Comparison of ENCODE assay signal across 13 cellular contexts in the genomic region with DNA sequence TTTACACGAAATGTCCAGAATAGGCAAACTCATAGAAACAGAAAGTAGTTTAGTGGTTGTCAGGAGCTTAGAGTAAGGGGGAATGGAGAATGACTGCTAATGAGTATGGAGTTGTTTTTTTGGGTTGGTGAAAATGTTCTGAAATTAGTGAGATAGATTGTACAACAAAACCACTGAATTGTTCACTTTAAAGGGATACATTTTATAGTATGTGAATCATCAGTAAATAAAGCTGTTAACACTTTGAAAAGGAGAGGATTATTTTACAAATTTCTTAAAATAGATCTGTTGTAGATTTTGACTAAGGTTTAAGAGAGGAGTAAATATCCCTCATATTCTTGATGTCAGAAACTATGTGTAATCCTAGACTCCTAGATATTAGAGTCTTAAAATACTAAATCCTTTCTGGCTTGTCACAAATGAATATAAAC.
A peak's percentile ranks its signal among the peaks of the same experiment; 100 is the strongest.
DNase-seq lines count a peak whose midpoint lies in the region; ATAC-seq and TF ChIP-seq lines count a peak whose summit lies in the region.
"Had no signal": no experiment of that assay in that cellular context is flagged by ENCODE, and none has a peak within 500 bp of the region (broad histone marks: within the 10 kb centered on the region; RNA-seq: fewer than 3 reads in every experiment).

No MANE protein-coding gene starts in this region.

- no peaks in the 10 kb centered on the region for H3K9me3 Mint-ChIP-seq in Calu3 (ENCODE audit: low read depth, unreplicated experiment)
- H3K9me3 Mint-ChIP-seq in brain = peaks cover 0 to 7% (median 3%) of the 10 kb centered on the region in 5 experiments
- H3K9me3 Mint-ChIP-seq in type B pancreatic cell = no peaks in the 10 kb centered on the region

- H3K27me3 Mint-ChIP-seq in Calu3 (ENCODE audit: unreplicated experiment) (no peaks in the 10 kb centered on the region), brain (no peaks in the 10 kb centered on the region), type B pancreatic cell (no peaks in the 10 kb centered on the region)

- CTCF ChIA-PET in Calu3 (lab: Charles Lee) = interaction anchor here (0.6 to 0.7 kb wide), 2 partner anchors 31 to 56 kb away, joined by 3 to 5 read pairs; no protein-coding TSS in a partner anchor

- ATAC-seq in GM19452 (IDR thresholded peaks at IDR 0.05; ENCODE audit: unreplicated experiment) (peak; percentile 68), HG02981 (IDR thresholded peaks at IDR 0.05; ENCODE audit: unreplicated experiment) (peak; percentile 61), GM21576 (IDR thresholded peaks at IDR 0.05; ENCODE audit: unreplicated experiment) (no peak)
- ATAC-seq: foreskin keratinocyte had no signal

- DNase-seq in Calu3 (no peak), type B pancreatic cell (ENCODE audit: extremely low spot score, unreplicated experiment) (no peak), hippocampal formation (lab: John Stamatoyannopoulos, UW) (no peak), GM19238 (ENCODE audit: insufficient read length, low spot score) (no peak)
- DNase-seq: AML-193; effector CD4-positive, alpha-beta T cell; foreskin keratinocyte; NCI-H2171 treated with DMSO at 0.1 percent for 48 hours; stimulated activated CD4-positive, alpha-beta T cell treated with anti-CD3 and anti-CD28 coated beads, Interleukin-2, amount 100 ng/mL, for 24 hours had no signal

- H3K27ac Mint-ChIP-seq in Calu3 (ENCODE audit: unreplicated experiment) (peak overlapping the region; percentile 10), brain (peak overlapping the region in 3 of 5 experiments; percentile 43 to 78 (median 62)), type B pancreatic cell (no peak overlapping the region)

- H3K4me1 Mint-ChIP-seq in Calu3 (ENCODE audit: low read depth, unreplicated experiment) (peaks cover 8% of the 10 kb centered on the region), brain (peaks cover 32% of the 10 kb centered on the region), type B pancreatic cell (ENCODE audit: unreplicated experiment) (no peaks in the 10 kb centered on the region)

- H3K4me3 Mint-ChIP-seq in Calu3 (ENCODE audit: low read depth, unreplicated experiment) = no peak overlapping the region
- H3K4me3 Mint-ChIP-seq in brain = peak overlapping the region in 1 of 5 experiments; percentile 54
- H3K4me3 Mint-ChIP-seq in type B pancreatic cell = no peak overlapping the region

- H3K36me3 Mint-ChIP-seq in Calu3 (ENCODE audit: insufficient read depth, unreplicated experiment) = no peaks in the 10 kb centered on the region
- peaks cover 14% of the 10 kb centered on the region for H3K36me3 Mint-ChIP-seq in brain
- no peaks in the 10 kb centered on the region for H3K36me3 Mint-ChIP-seq in type B pancreatic cell

- BruUV-seq in Calu3 (replicated peaks; lab: Mats Ljungman, UMichigan) = no TSS peak

- intact Hi-C loops in Calu3 (cut with micrococcal nuclease; ENCODE audit: unreplicated experiment) = no loop called here

- TF ChIP-seq CTCF in Calu3 (IDR thresholded peaks at IDR 0.05; ENCODE audit: unreplicated experiment) (no peak), brain (conservative IDR thresholded peaks at IDR 0.05) (no peak), type B pancreatic cell (conservative IDR thresholded peaks at IDR 0.05) (no peak)
